Comparison of ENCODE assay signal across 21 cellular contexts in the genomic region with DNA sequence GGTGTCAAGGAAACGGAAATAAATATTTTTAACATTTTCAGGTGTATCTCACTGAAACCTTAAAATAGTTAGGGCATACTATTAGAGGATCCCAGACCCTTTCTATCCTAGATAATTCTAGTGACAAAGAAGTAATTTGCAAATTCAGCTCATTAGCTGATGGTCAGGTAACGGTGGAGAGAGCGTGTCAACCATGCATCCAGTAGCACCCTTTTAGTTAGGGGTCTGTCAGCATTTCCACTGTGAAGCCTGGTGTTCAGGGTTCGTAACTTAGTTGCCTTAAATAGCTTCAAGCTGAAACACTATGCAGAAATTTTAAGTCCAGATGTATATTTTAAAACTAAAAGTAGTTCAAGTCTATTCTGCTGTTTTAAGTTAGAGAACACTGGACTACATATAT. TPM values are rescaled to one million over a fixed set of nuclear protein-coding genes. Genes with fewer than 3 reads are reported as not detected.
DNase-seq lines count a peak whose midpoint lies in the region; TF ChIP-seq lines count a peak whose summit lies in the region.
"Had no signal": no experiment of that assay in that cellular context is flagged by ENCODE, and none has a peak within 500 bp of the region (broad histone marks: within the 10 kb centered on the region; RNA-seq: fewer than 3 reads in every experiment).

No MANE protein-coding gene starts in this region.

- peaks cover 57% of the 10 kb centered on the region for H3K4me1 Mint-ChIP-seq in activated T-cell treated with anti-CD3 and anti-CD28 coated beads, Interleukin-2, amount 50 U/mL, for 24 hours (ENCODE audit: low read depth)
- H3K4me1 Mint-ChIP-seq in activated CD4-positive, alpha-beta memory T cell treated with anti-CD3 and anti-CD28 coated beads for 36 hours (ENCODE audit: low read depth), result peaks cover 51% of the 10 kb centered on the region

- H3K4me1 ChIP-seq in osteoblast (ENCODE audit: insufficient read depth, low read length) (peaks cover 47% of the 10 kb centered on the region), Peyer's patch (peaks cover 0 to 12% (median 4%) of the 10 kb centered on the region in 4 donors)

- TF ChIP-seq POLR2A in Peyer's patch (IDR thresholded peaks at IDR 0.05), result no peak

- H3K9me3 Mint-ChIP-seq in activated T-cell treated with anti-CD3 and anti-CD28 coated beads, Interleukin-2, amount 50 U/mL, for 24 hours, result no peaks in the 10 kb centered on the region
- no peaks in the 10 kb centered on the region for H3K9me3 Mint-ChIP-seq in activated CD4-positive, alpha-beta memory T cell treated with anti-CD3 and anti-CD28 coated beads for 36 hours
- H3K9me3 Mint-ChIP-seq: effector memory CD8-positive, alpha-beta T cell had no signal

- H3K27ac Mint-ChIP-seq in activated T-cell treated with anti-CD3 and anti-CD28 coated beads, Interleukin-2, amount 50 U/mL, for 24 hours, result peak overlapping the region; percentile 76
- peak overlapping the region; percentile 85 for H3K27ac Mint-ChIP-seq in activated CD4-positive, alpha-beta memory T cell treated with anti-CD3 and anti-CD28 coated beads for 36 hours

- H3K36me3 Mint-ChIP-seq in activated T-cell treated with anti-CD3 and anti-CD28 coated beads, Interleukin-2, amount 50 U/mL, for 24 hours (ENCODE audit: low read depth), result peaks cover 70% of the 10 kb centered on the region
- H3K36me3 Mint-ChIP-seq in activated CD4-positive, alpha-beta memory T cell treated with anti-CD3 and anti-CD28 coated beads for 36 hours, result peaks cover 43% of the 10 kb centered on the region

- peak overlapping the region; percentile 27 for H2AFZ ChIP-seq in osteoblast (ENCODE audit: low read length)

- POLR2A ChIA-PET in activated CD4-positive, alpha-beta memory T cell treated with anti-CD3 and anti-CD28 coated beads for 36 hours (lab: Charles Lee), result interaction anchor here (0.9 to 2.8 kb wide), 5 partner anchors 10 to 497 kb away, joined by 3 to 34 read pairs (median 4); no protein-coding TSS in a partner anchor

- H3K4me2 ChIP-seq in osteoblast (ENCODE audit: insufficient read depth, low read length), result peak overlapping the region; percentile 97

- intact Hi-C loops in activated CD4-positive, alpha-beta memory T cell treated with anti-CD3 and anti-CD28 coated beads for 36 hours (cut with micrococcal nuclease), result no loop called here

- H4K20me1 ChIP-seq in osteoblast (ENCODE audit: insufficient read depth, low read length), result no peaks in the 10 kb centered on the region

- H3K4me3 ChIP-seq in osteoblast (ENCODE audit: insufficient read depth, low read length), result peak overlapping the region; percentile 54
- no peak overlapping the region for H3K4me3 ChIP-seq in Peyer's patch
- H3K4me3 ChIP-seq: heart left ventricle, left ventricle myocardium inferior, mucosa of descending colon, tibial artery had no signal

- H3K27me3 Mint-ChIP-seq in activated T-cell treated with anti-CD3 and anti-CD28 coated beads, Interleukin-2, amount 50 U/mL, for 24 hours, result no peaks in the 10 kb centered on the region
- no peaks in the 10 kb centered on the region for H3K27me3 Mint-ChIP-seq in activated CD4-positive, alpha-beta memory T cell treated with anti-CD3 and anti-CD28 coated beads for 36 hours

- H3K9me3 ChIP-seq in osteoblast (ENCODE audit: low read depth, low read length) (no peaks in the 10 kb centered on the region), Peyer's patch (no peaks in the 10 kb centered on the region)
- H3K9me3 ChIP-seq: heart left ventricle, left ventricle myocardium inferior, mucosa of descending colon, neutrophil, tibial artery had no signal

- DNase-seq in activated T-cell treated with anti-CD3 and anti-CD28 coated beads, Interleukin-2, amount 50 U/mL, for 24 hours, result no peak
- DNase-seq in activated T-cell treated with anti-CD3 and anti-CD28 coated beads for 4 hours, result no peak
- DNase-seq in Kasumi-1 (lab: John Stamatoyannopoulos, UW), result peak; percentile 31 to 32
- no peak for DNase-seq in activated CD4-positive, alpha-beta memory T cell treated with anti-CD3 and anti-CD28 coated beads for 36 hours
- no peak for DNase-seq in osteoblast (ENCODE audit: insufficient read length, low spot score, missing footprints)
- DNase-seq in SHP77 (lab: John Stamatoyannopoulos, UW), result no peak
- DNase-seq in Peyer's patch, result no peak
- DNase-seq in foreskin melanocyte, result no peak
- DNase-seq: activated naive CD4-positive, alpha-beta T cell; aorta; effector memory CD8-positive, alpha-beta T cell; HCEC 1CT; heart left ventricle; left ventricle myocardium inferior; mucosa of descending colon; NCI-H187 treated with DMSO at 0.1 percent for 48 hours; NCI-H446; tibial artery had no signal

- H3K79me2 ChIP-seq in osteoblast (ENCODE audit: insufficient read depth, low read length), result peaks cover 88% of the 10 kb centered on the region

- CTCF ChIA-PET in activated CD4-positive, alpha-beta memory T cell treated with anti-CD3 and anti-CD28 coated beads for 36 hours (lab: Charles Lee), result no interaction called here

- peaks cover under 1% of the 10 kb centered on the region for H3K36me3 ChIP-seq in osteoblast (ENCODE audit: insufficient read depth, low read length)
- H3K36me3 ChIP-seq in Peyer's patch, result no peaks in the 10 kb centered on the region
- H3K36me3 ChIP-seq: heart left ventricle, left ventricle myocardium inferior, neutrophil, tibial artery had no signal

- TF ChIP-seq CTCF in osteoblast (IDR thresholded peaks at IDR 0.05; ENCODE audit: extremely low read depth, low read depth, low read length) (no peak), Peyer's patch (IDR thresholded peaks at IDR 0.05) (no peak)

- H3K27me3 ChIP-seq in osteoblast (ENCODE audit: insufficient read depth, low read length) (no peaks in the 10 kb centered on the region), Peyer's patch (peaks cover 0 to 7% of the 10 kb centered on the region in 2 donors)
- H3K27me3 ChIP-seq: neutrophil had no signal

- H3K4me3 Mint-ChIP-seq in activated T-cell treated with anti-CD3 and anti-CD28 coated beads, Interleukin-2, amount 50 U/mL, for 24 hours, result peak overlapping the region; percentile 97
- H3K4me3 Mint-ChIP-seq in activated CD4-positive, alpha-beta memory T cell treated with anti-CD3 and anti-CD28 coated beads for 36 hours, result peak overlapping the region; percentile 50
- H3K4me3 Mint-ChIP-seq: CD14-positive monocyte had no signal

- H3K27ac ChIP-seq in osteoblast (ENCODE audit: low read depth, low read length) (peak overlapping the region; percentile 90), Peyer's patch (peak overlapping the region in 2 of 4 donors; percentile 18 to 51)
- H3K27ac ChIP-seq: left ventricle myocardium inferior, RWPE1, tibial artery had no signal

RNA-seq across cellular contexts. Expression of gene SUPT3H, which starts 48.5 kb away (rescaled TPM):
- 10 to 100 TPM; 17.4 to 18.2 TPM for total RNA-seq in activated CD4-positive, alpha-beta memory T cell treated with anti-CD3 and anti-CD28 coated beads for 36 hours
- 4.7 TPM in 2 replicates for total RNA-seq in osteoblast
- total RNA-seq in Peyer's patch, result 10 to 100 TPM in 1 of 4 donors, 1 to 10 TPM in 3; 2.0 to 17.3 (median 2.7) TPM

Comparison
In these comparisons a context has a peak if more than half of its experiments do, and no peak if none do; other contexts are left out.
1. DNase-seq: peak in Kasumi-1 (2 of 2); none in activated T-cell treated with anti-CD3 and anti-CD28 coated beads, Interleukin-2, amount 50 U/mL, for 24 hours (single experiment), activated T-cell treated with anti-CD3 and anti-CD28 coated beads for 4 hours (single experiment), activated CD4-positive, alpha-beta memory T cell treated with anti-CD3 and anti-CD28 coated beads for 36 hours (single experiment), osteoblast (single experiment), SHP77 (0 of 2), Peyer's patch (0 of 3) and foreskin melanocyte (single experiment).